Comparison of ENCODE assay signal across 8 cellular contexts in genomic region chr18:59402432-59403090, GRCh38. TPM values are rescaled to one million over a fixed set of nuclear protein-coding genes. Genes with fewer than 3 reads are reported as not detected.
DNase-seq lines count a peak whose midpoint lies in the region; ATAC-seq lines count a peak whose summit lies in the region.

No MANE protein-coding gene starts in this region.

- POLR2A ChIA-PET in activated CD4-positive, alpha-beta memory T cell treated with anti-CD3 and anti-CD28 coated beads for 36 hours (lab: Charles Lee) = interaction anchor here (0.9 to 1.3 kb wide), 2 partner anchors 43 to 93 kb away, joined by 3 to 6 read pairs; partner anchors contain the start of gene LMAN1

- no peak overlapping the region for H4K8ac ChIP-seq in mesenchymal stem cell (ENCODE audit: low read length)

- no peaks in the 10 kb centered on the region for H3K9me3 ChIP-seq in mesenchymal stem cell (ENCODE audit: control insufficient read depth, low read length)

- H3K27ac Mint-ChIP-seq in activated CD4-positive, alpha-beta memory T cell treated with anti-CD3 and anti-CD28 coated beads for 36 hours = no peak overlapping the region

- H3K14ac ChIP-seq in mesenchymal stem cell (ENCODE audit: low read length in 2 of 2) = no peak overlapping the region

- H4K91ac ChIP-seq in mesenchymal stem cell (ENCODE audit: low read length) = no peak overlapping the region

- H3K4me1 Mint-ChIP-seq in activated CD4-positive, alpha-beta memory T cell treated with anti-CD3 and anti-CD28 coated beads for 36 hours (ENCODE audit: low read depth) = no peaks in the 10 kb centered on the region

- no peaks in the 10 kb centered on the region for H3K79me1 ChIP-seq in mesenchymal stem cell (replicated peaks; ENCODE audit: low read length, poor library complexity, severe bottlenecking)

- no peak overlapping the region for H2BK12ac ChIP-seq in mesenchymal stem cell (ENCODE audit: low read length in 2 of 2)

- H3K4me2 ChIP-seq in mesenchymal stem cell (ENCODE audit: low read length, poor library complexity, severe bottlenecking) = no peak overlapping the region

- no peaks in the 10 kb centered on the region for H3K36me3 ChIP-seq in mesenchymal stem cell (ENCODE audit: control insufficient read depth in 1 of 2, insufficient read depth in 2 of 2, low read depth in 1 of 2, low read length in 2 of 2)

- ATAC-seq in GM21367 (IDR thresholded peaks at IDR 0.05; ENCODE audit: unreplicated experiment) = peak; percentile 99

- H3K9ac ChIP-seq in mesenchymal stem cell (ENCODE audit: low read length) = no peak overlapping the region

- H3K4me1 ChIP-seq in mesenchymal stem cell (ENCODE audit: control insufficient read depth, insufficient read depth, low read depth, low read length) = peaks cover 2% of the 10 kb centered on the region

- no peak overlapping the region for H3K4me3 ChIP-seq in mesenchymal stem cell (ENCODE audit: insufficient read depth in 1 of 2, low read depth in 1 of 2, low read length in 2 of 2)

- H3K27me3 ChIP-seq in mesenchymal stem cell (ENCODE audit: control insufficient read depth in 1 of 2, insufficient read depth in 1 of 2, low read length in 2 of 2) = peaks cover 0 to 5% of the 10 kb centered on the region in 2 experiments

- H3K23ac ChIP-seq in mesenchymal stem cell (ENCODE audit: low read length in 2 of 2) = no peak overlapping the region

- no peaks in the 10 kb centered on the region for H3K9me3 Mint-ChIP-seq in activated CD4-positive, alpha-beta memory T cell treated with anti-CD3 and anti-CD28 coated beads for 36 hours

- no peak overlapping the region for H3K4me3 Mint-ChIP-seq in activated CD4-positive, alpha-beta memory T cell treated with anti-CD3 and anti-CD28 coated beads for 36 hours

- no peak overlapping the region for H3K18ac ChIP-seq in mesenchymal stem cell (ENCODE audit: low read depth in 1 of 2, low read length in 2 of 2)

- no peak overlapping the region for H2BK15ac ChIP-seq in mesenchymal stem cell (ENCODE audit: low read depth, poor library complexity, severe bottlenecking)

- H2BK120ac ChIP-seq in mesenchymal stem cell (ENCODE audit: low read depth, low read length) = no peak overlapping the region

- H2BK5ac ChIP-seq in mesenchymal stem cell (ENCODE audit: low read depth, low read length, poor library complexity, severe bottlenecking) = no peak overlapping the region

- peak; percentile 97 for DNase-seq in D341Med (ENCODE audit: low spot score)
- peak; percentile 77 for DNase-seq in HK-2 (ENCODE audit: unreplicated experiment)
- DNase-seq in NCI-H82 treated with DMSO at 0.1 percent for 48 hours (lab: John Stamatoyannopoulos, UW; ENCODE audit: unreplicated experiment) = peak; percentile 92
- DNase-seq in activated CD4-positive, alpha-beta memory T cell treated with anti-CD3 and anti-CD28 coated beads for 36 hours = peak; percentile 85
- DNase-seq in effector CD8-positive, alpha-beta T cell (lab: John Stamatoyannopoulos, UW) = peak; percentile 31
- peak; percentile 68 for DNase-seq in mesenchymal stem cell
- DNase-seq in stimulated activated CD8-positive, alpha-beta memory T cell treated with anti-CD3 and anti-CD28 coated beads, Interleukin-4, amount 100 ng/mL, for 4 hours (ENCODE audit: low read depth in 2 of 2, low spot score in 1 of 2) = peak; percentile 18 to 44

- H3K4ac ChIP-seq in mesenchymal stem cell (ENCODE audit: low read depth in 1 of 2, low read length in 2 of 2) = no peak overlapping the region

- CTCF ChIA-PET in activated CD4-positive, alpha-beta memory T cell treated with anti-CD3 and anti-CD28 coated beads for 36 hours (lab: Charles Lee) = interaction anchor here (0.6 to 3.3 kb wide), 53 partner anchors 9 to 875 kb away, joined by 3 to 201 read pairs (median 5); partner anchors contain the start of genes CPLX4, LMAN1 and RAX

- peaks cover 3% of the 10 kb centered on the region for H3K27me3 Mint-ChIP-seq in activated CD4-positive, alpha-beta memory T cell treated with anti-CD3 and anti-CD28 coated beads for 36 hours

- no peak overlapping the region for H2AFZ ChIP-seq in mesenchymal stem cell (ENCODE audit: low read depth, low read length)

- WGBS in mesenchymal stem cell = 12% methylated on average over 12 of the region's 13 CpGs

- intact Hi-C loops in activated CD4-positive, alpha-beta memory T cell treated with anti-CD3 and anti-CD28 coated beads for 36 hours (cut with micrococcal nuclease) = loop anchor here (2.0 to 5.0 kb wide), 5 partner anchors 44 to 318 kb away; partner anchors contain the start of gene LMAN1

- no peaks in the 10 kb centered on the region for H3K36me3 Mint-ChIP-seq in activated CD4-positive, alpha-beta memory T cell treated with anti-CD3 and anti-CD28 coated beads for 36 hours

- H2AK5ac ChIP-seq in mesenchymal stem cell (ENCODE audit: low read length, severe bottlenecking) = no peak overlapping the region

- no peak overlapping the region for H3K27ac ChIP-seq in mesenchymal stem cell (ENCODE audit: low read length, poor library complexity, severe bottlenecking)

RNA-seq across cellular contexts. Expression of gene LMAN1, which starts 43.5 kb away (rescaled TPM):
- total RNA-seq in activated CD4-positive, alpha-beta memory T cell treated with anti-CD3 and anti-CD28 coated beads for 36 hours = 100 to 1,000 TPM; 155 to 158 TPM
- 134 TPM for polyA plus RNA-seq in mesenchymal stem cell (2013, experiment 1 of 2)
- 138 TPM for polyA plus RNA-seq in mesenchymal stem cell (2013, experiment 2 of 2)

Comparison
In these comparisons a context has a peak if more than half of its experiments do, and no peak if none do; other contexts are left out.
1. DNase-seq: peak in every context shown above with its lines; median percentile 97 in D341Med; 92 in NCI-H82 treated with DMSO at 0.1 percent for 48 hours; 85 in activated CD4-positive, alpha-beta memory T cell treated with anti-CD3 and anti-CD28 coated beads for 36 hours; 77 in HK-2; 68 in mesenchymal stem cell; 31 in effector CD8-positive, alpha-beta T cell; 31 in stimulated activated CD8-positive, alpha-beta memory T cell treated with anti-CD3 and anti-CD28 coated beads, Interleukin-4, amount 100 ng/mL, for 4 hours.